In the genomic region with DNA sequence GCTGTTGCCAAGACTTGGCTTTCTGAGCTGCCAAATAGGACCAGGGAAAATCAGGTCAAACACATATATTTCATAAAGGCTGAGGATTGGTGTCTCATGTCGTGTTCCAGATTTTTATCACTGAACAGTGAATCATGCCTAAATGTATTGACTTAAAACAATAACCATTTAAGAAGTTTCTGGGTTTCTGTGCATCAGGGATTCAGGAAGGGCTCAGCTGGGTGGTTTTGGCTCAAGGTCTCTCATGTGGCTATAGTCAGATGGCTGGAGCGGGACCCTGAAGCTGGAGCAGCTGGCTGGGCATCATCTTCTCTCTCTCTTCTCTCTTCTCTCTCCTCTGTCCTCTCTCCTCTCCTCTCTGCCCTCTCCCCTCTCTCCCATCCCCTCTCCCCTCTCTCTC, we compare ENCODE assay signal across 1 cellular context.
TF ChIP-seq lines count a peak whose summit lies in the region.

No MANE protein-coding gene starts in this region.

TF ChIP-seq in SK-N-SH, 30 proteins besides CTCF, POLR2A, EP300 and RAD21 (continued from another document):
- TF ChIP-seq, protein P1, sequence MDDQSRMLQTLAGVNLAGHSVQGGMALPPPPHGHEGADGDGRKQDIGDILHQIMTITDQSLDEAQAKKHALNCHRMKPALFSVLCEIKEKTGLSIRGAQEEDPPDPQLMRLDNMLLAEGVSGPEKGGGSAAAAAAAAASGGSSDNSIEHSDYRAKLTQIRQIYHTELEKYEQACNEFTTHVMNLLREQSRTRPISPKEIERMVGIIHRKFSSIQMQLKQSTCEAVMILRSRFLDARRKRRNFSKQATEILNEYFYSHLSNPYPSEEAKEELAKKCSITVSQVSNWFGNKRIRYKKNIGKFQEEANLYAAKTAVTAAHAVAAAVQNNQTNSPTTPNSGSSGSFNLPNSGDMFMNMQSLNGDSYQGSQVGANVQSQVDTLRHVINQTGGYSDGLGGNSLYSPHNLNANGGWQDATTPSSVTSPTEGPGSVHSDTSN (IDR thresholded peaks at IDR 0.05) = no peak
- TF ChIP-seq SIN3A (IDR thresholded peaks at IDR 0.05; ENCODE audit: borderline replicate concordance, low read depth, low read length) (no peak), EZH2phosphoT487 (IDR thresholded peaks at IDR 0.05; ENCODE audit: borderline replicate concordance, low read depth) (no peak)
- TF ChIP-seq, protein P2, sequence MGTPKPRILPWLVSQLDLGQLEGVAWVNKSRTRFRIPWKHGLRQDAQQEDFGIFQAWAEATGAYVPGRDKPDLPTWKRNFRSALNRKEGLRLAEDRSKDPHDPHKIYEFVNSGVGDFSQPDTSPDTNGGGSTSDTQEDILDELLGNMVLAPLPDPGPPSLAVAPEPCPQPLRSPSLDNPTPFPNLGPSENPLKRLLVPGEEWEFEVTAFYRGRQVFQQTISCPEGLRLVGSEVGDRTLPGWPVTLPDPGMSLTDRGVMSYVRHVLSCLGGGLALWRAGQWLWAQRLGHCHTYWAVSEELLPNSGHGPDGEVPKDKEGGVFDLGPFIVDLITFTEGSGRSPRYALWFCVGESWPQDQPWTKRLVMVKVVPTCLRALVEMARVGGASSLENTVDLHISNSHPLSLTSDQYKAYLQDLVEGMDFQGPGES (IDR thresholded peaks at IDR 0.05; ENCODE audit: low read depth, low read length) = no peak
- TF ChIP-seq, protein P3, sequence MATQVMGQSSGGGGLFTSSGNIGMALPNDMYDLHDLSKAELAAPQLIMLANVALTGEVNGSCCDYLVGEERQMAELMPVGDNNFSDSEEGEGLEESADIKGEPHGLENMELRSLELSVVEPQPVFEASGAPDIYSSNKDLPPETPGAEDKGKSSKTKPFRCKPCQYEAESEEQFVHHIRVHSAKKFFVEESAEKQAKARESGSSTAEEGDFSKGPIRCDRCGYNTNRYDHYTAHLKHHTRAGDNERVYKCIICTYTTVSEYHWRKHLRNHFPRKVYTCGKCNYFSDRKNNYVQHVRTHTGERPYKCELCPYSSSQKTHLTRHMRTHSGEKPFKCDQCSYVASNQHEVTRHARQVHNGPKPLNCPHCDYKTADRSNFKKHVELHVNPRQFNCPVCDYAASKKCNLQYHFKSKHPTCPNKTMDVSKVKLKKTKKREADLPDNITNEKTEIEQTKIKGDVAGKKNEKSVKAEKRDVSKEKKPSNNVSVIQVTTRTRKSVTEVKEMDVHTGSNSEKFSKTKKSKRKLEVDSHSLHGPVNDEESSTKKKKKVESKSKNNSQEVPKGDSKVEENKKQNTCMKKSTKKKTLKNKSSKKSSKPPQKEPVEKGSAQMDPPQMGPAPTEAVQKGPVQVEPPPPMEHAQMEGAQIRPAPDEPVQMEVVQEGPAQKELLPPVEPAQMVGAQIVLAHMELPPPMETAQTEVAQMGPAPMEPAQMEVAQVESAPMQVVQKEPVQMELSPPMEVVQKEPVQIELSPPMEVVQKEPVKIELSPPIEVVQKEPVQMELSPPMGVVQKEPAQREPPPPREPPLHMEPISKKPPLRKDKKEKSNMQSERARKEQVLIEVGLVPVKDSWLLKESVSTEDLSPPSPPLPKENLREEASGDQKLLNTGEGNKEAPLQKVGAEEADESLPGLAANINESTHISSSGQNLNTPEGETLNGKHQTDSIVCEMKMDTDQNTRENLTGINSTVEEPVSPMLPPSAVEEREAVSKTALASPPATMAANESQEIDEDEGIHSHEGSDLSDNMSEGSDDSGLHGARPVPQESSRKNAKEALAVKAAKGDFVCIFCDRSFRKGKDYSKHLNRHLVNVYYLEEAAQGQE (IDR thresholded peaks at IDR 0.05; ENCODE audit: low read depth, low read length) = no peak
